Comparison of ENCODE assay signal across 12 cellular contexts in the genomic region with DNA sequence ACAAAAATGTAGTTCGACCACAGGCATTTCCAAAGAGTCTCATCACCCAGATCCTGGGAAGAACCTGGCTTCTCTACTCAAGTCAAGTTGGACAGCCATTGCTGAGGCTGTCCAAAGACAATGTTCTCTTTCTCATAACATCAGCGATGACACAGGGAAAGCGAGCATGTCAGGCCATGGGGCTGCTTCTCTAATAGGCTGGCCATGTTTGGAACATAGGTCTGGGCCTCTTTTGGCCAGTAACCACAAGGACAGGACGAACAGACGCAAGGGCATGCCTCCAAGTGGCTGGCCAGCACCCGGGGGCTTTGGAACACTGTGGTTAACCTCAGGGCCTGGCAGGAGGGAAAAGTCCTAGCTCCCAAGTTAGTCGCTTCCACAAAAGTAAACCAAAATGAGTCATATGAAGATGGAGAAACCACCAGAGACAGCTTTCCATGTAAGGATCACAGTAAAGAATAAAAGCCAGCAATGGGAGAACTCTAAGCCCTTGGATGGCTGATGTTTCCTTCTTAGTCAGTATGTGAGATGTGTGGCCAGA.
DNase-seq lines count a peak whose midpoint lies in the region; ATAC-seq and TF ChIP-seq lines count a peak whose summit lies in the region.
"Had no signal": no experiment of that assay in that cellular context is flagged by ENCODE, and none has a peak within 500 bp of the region (broad histone marks: within the 10 kb centered on the region; RNA-seq: fewer than 3 reads in every experiment).

No MANE protein-coding gene starts in this region.

- peaks cover 50% of the 10 kb centered on the region for H3K4me1 ChIP-seq in SJCRH30
- peaks cover 16% of the 10 kb centered on the region for H3K4me1 ChIP-seq in fibroblast of lung (ENCODE audit: control insufficient read depth, extremely low read depth, insufficient read depth, low read length)
- H3K4me1 ChIP-seq: right lobe of liver had no signal

- peaks cover 2% of the 10 kb centered on the region for H3K9me3 Mint-ChIP-seq in progenitor cell of endocrine pancreas (ENCODE audit: low read depth)
- H3K9me3 Mint-ChIP-seq: stimulated activated memory B cell treated with anti-CD40 and anti-IgM and Interleukin-4, amounts not matched to agents 10 μg/mL and 1 μg/mL and 100 μg/mL, for 72 hours had no signal

- no peaks in the 10 kb centered on the region for H3K9me3 ChIP-seq in SJCRH30 (replicated peaks)
- no peaks in the 10 kb centered on the region for H3K9me3 ChIP-seq in fibroblast of lung (ENCODE audit: control insufficient read depth, insufficient read depth, low read depth, low read length)
- H3K9me3 ChIP-seq: right lobe of liver had no signal

- TF ChIP-seq CTCF in fibroblast of lung (conservative IDR thresholded peaks at IDR 0.05 in 1 of 2, IDR thresholded peaks at IDR 0.05 in 1 of 2; ENCODE audit: low read depth in 1 of 2, low read length in 2 of 2), result no peak
- no peak for TF ChIP-seq CTCF in progenitor cell of endocrine pancreas (IDR thresholded peaks at IDR 0.05; ENCODE audit: unreplicated experiment)

- H3K79me2 ChIP-seq in fibroblast of lung (ENCODE audit: control insufficient read depth, insufficient read depth, low read length), result no peaks in the 10 kb centered on the region

- H3K27me3 ChIP-seq in SJCRH30 (no peaks in the 10 kb centered on the region), fibroblast of lung (ENCODE audit: control insufficient read depth, insufficient read depth, low read length) (no peaks in the 10 kb centered on the region)
- H3K27me3 ChIP-seq: right lobe of liver had no signal

- peak overlapping the region; percentile 42 for H3K4me2 ChIP-seq in fibroblast of lung (ENCODE audit: extremely low read depth, insufficient read depth, low read length)

- H3K27ac ChIP-seq in SJCRH30 (peak overlapping the region; percentile 68), fibroblast of lung (ENCODE audit: insufficient read depth, low read length) (peak overlapping the region; percentile 53)
- H3K27ac ChIP-seq: right lobe of liver had no signal

- peak; percentile 96 for DNase-seq in ELR (ENCODE audit: low read depth)
- DNase-seq in SJCRH30, result peak; percentile 85 to 86
- peak; percentile 99 for DNase-seq in fibroblast of lung (ENCODE audit: low read depth in 2 of 2)
- DNase-seq in progenitor cell of endocrine pancreas (ENCODE audit: low spot score, unreplicated experiment), result no peak
- DNase-seq: activated CD4-positive, CD25-positive, alpha-beta regulatory T cell treated with anti-CD3 and anti-CD28 coated beads, Interleukin-2, amount 50 U/mL, for 72 hours; NCI-H1436; right lobe of liver had no signal

- H3K36me3 Mint-ChIP-seq in progenitor cell of endocrine pancreas (ENCODE audit: insufficient read depth), result peaks cover 15% of the 10 kb centered on the region
- H3K36me3 Mint-ChIP-seq: stimulated activated memory B cell treated with anti-CD40 and anti-IgM and Interleukin-4, amounts not matched to agents 10 μg/mL and 1 μg/mL and 100 μg/mL, for 72 hours had no signal

- no peak overlapping the region for H3K4me3 Mint-ChIP-seq in progenitor cell of endocrine pancreas (ENCODE audit: low read depth)
- H3K4me3 Mint-ChIP-seq: stimulated activated memory B cell treated with anti-CD40 and anti-IgM and Interleukin-4, amounts not matched to agents 10 μg/mL and 1 μg/mL and 100 μg/mL, for 72 hours had no signal

- H3K27me3 Mint-ChIP-seq in progenitor cell of endocrine pancreas, result no peaks in the 10 kb centered on the region

- no peak overlapping the region for H3K4me3 ChIP-seq in SJCRH30
- no peak overlapping the region for H3K4me3 ChIP-seq in fibroblast of lung (replicated peaks in 1 of 4; ENCODE audit: control extremely low read depth in 1 of 4, insufficient read depth in 1 of 4, low read depth in 3 of 4, low read length in 4 of 4)
- H3K4me3 ChIP-seq: right lobe of liver had no signal

- no peaks in the 10 kb centered on the region for H4K20me1 ChIP-seq in fibroblast of lung (ENCODE audit: control insufficient read depth, extremely low read depth, insufficient read depth, low read length)

- H3K4me1 Mint-ChIP-seq in progenitor cell of endocrine pancreas (ENCODE audit: low read depth), result peaks cover 9% of the 10 kb centered on the region

- no peak overlapping the region for H2AFZ ChIP-seq in fibroblast of lung (ENCODE audit: low read length)

- no peak for ATAC-seq in HG02885 (IDR thresholded peaks at IDR 0.05; ENCODE audit: poor library complexity, unreplicated experiment)
- ATAC-seq in GM21576 (IDR thresholded peaks at IDR 0.05; ENCODE audit: unreplicated experiment), result no peak
- no peak for ATAC-seq in GM21390 (IDR thresholded peaks at IDR 0.05; ENCODE audit: unreplicated experiment)
- no peak for ATAC-seq in GM18867 (IDR thresholded peaks at IDR 0.05; ENCODE audit: unreplicated experiment)
- ATAC-seq: right lobe of liver; stimulated activated memory B cell treated with anti-CD40 and anti-IgM and Interleukin-4, amounts not matched to agents 10 μg/mL and 1 μg/mL and 100 μg/mL, for 72 hours had no signal

- peak overlapping the region; percentile 73 for H3K27ac Mint-ChIP-seq in progenitor cell of endocrine pancreas
- H3K27ac Mint-ChIP-seq: stimulated activated memory B cell treated with anti-CD40 and anti-IgM and Interleukin-4, amounts not matched to agents 10 μg/mL and 1 μg/mL and 100 μg/mL, for 72 hours had no signal

- no peaks in the 10 kb centered on the region for H3K36me3 ChIP-seq in SJCRH30
- no peaks in the 10 kb centered on the region for H3K36me3 ChIP-seq in fibroblast of lung (ENCODE audit: control insufficient read depth, insufficient read depth, low read length)
- H3K36me3 ChIP-seq: right lobe of liver had no signal

- H3K9ac ChIP-seq in fibroblast of lung (ENCODE audit: insufficient read depth, low read length), result no peak overlapping the region
